ENCODE assay signal across 9 cellular contexts in the genomic region with DNA sequence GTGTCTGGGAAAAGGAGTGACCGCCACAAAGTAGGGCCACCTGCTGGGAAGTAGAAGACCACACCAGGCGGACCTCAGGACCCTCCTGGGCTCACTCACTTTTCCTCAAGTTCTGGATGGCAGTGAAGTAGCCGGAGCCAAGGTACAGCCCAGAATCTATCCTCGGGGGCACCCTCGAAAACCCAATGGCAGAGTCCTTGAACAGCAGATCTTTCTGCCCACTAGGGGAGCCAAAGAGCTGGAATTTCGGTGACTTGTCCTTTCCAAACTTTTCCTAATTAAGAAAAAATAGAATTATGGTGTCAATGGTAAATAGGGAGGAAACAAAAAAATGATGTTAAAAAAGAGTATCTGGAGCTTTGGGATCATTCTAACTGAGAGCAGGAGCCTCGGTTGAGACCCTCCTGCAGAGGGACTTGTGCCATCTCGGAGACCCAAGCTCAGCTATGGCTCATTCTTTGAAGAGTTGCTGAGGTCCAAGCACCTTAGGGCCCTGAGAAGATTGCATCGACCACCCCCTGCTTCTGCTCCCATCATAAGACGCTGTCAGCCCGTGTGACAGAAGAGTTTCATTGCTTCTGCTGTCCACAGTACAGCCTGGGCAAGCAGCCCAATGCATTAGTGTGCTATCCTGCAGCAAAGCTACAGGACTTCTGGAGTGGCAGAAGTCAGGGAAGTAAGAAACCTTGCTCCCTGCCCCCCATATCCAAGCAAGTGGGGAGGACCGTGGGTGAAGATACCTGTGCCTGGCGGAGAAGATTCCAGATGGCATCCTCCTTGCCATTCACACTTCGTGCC. TPM values are rescaled to one million over a fixed set of nuclear protein-coding genes. Genes with fewer than 3 reads are reported as not detected.
DNase-seq lines count a peak whose midpoint lies in the region; TF ChIP-seq lines count a peak whose summit lies in the region.
"Had no signal": no experiment of that assay in that cellular context is flagged by ENCODE, and none has a peak within 500 bp of the region (broad histone marks: within the 10 kb centered on the region; RNA-seq: fewer than 3 reads in every experiment).

No MANE protein-coding gene starts in this region.

- H3K27ac ChIP-seq in coronary artery (no peak overlapping the region), neutrophil (peak overlapping the region; percentile 88)
- H3K27ac ChIP-seq: skin epidermis had no signal

- H3K9me3 ChIP-seq in neutrophil: no peaks in the 10 kb centered on the region

- H3K4me1 ChIP-seq in neutrophil (ENCODE audit: control insufficient read depth in 1 of 2, insufficient read depth in 1 of 2, low read depth in 1 of 2, low read length in 1 of 2): peaks cover 0 to 3% of the 10 kb centered on the region in 2 experiments

- TF ChIP-seq CTCF in LNCAP (IDR thresholded peaks at IDR 0.05) (peak; percentile 84), coronary artery (IDR thresholded peaks at IDR 0.05) (no peak), neutrophil (IDR thresholded peaks at IDR 0.05) (no peak)

- H3K4me3 ChIP-seq in coronary artery: no peak overlapping the region
- H3K4me3 ChIP-seq in neutrophil (ENCODE audit: low read depth in 1 of 2, low read length in 1 of 2): no peak overlapping the region
- H3K4me3 ChIP-seq: skin epidermis had no signal

- H3K27me3 ChIP-seq in neutrophil: no peaks in the 10 kb centered on the region

- peaks cover 78% of the 10 kb centered on the region for H3K36me3 ChIP-seq in neutrophil

- peak; percentile 49 for DNase-seq in ELR (ENCODE audit: low read depth)
- peak; percentile 66 for DNase-seq in coronary artery (ENCODE audit: low spot score)
- no peak for DNase-seq in activated CD4-positive, CD25-positive, alpha-beta regulatory T cell (lab: John Stamatoyannopoulos, UW)
- DNase-seq in NCI-H1048 (lab: John Stamatoyannopoulos, UW): no peak
- DNase-seq in hippocampal formation (lab: John Stamatoyannopoulos, UW): no peak
- no peak for DNase-seq in A172 (ENCODE audit: low spot score)

RNA-seq across cellular contexts. Expression of a gene that starts 14.8 kb away (rescaled TPM):
- not detected in 2 replicates for total RNA-seq in A172 (2014; rRNA removed; shearing (Covaris generic))

RNA-seq across cellular contexts. Expression of a gene that starts 42.9 kb away (rescaled TPM):
- total RNA-seq in A172 (2014; rRNA removed; shearing (Covaris generic)): 0.72 TPM in 1 of 2 replicates, not detected in the other

RNA-seq across cellular contexts. Expression of a gene that starts 47.8 kb away (rescaled TPM):
- total RNA-seq in A172 (2014; rRNA removed; shearing (Covaris generic)): not detected in 2 replicates

Comparison
In these comparisons a context has a peak if more than half of its experiments do, and no peak if none do; other contexts are left out.
1. DNase-seq: peak in ELR (single experiment) and coronary artery (single experiment); none in activated CD4-positive, CD25-positive, alpha-beta regulatory T cell (0 of 4), NCI-H1048 (single experiment), hippocampal formation (0 of 2) and A172 (single experiment).